In the genomic region with DNA sequence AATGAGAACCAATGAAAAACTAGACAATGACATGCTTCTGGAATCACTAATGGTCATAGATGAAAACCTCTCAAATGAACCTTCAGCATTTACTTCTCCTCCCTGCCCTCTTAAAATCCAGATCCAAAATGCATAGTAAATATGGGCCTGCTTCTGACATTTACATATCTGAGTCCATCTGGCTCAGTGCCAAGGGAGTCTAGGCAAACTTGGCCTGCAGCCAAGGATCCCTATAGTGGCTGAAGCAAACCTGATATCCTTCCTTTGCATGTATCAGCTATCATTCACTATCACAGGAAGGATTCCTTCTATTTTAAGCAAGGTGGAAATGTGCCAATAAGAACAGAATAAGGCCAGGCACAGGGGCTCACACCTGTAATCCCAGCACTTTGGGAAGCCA, we compare ENCODE assay signal across 15 cellular contexts.
DNase-seq lines count a peak whose midpoint lies in the region; ATAC-seq and TF ChIP-seq lines count a peak whose summit lies in the region.
"Had no signal": no experiment of that assay in that cellular context is flagged by ENCODE, and none has a peak within 500 bp of the region (broad histone marks: within the 10 kb centered on the region; RNA-seq: fewer than 3 reads in every experiment).

No MANE protein-coding gene starts in this region.

- no peak overlapping the region for H3K9ac ChIP-seq in mammary epithelial cell (ENCODE audit: insufficient read depth, low read length)

- H3K9me3 Mint-ChIP-seq in MCF 10A (ENCODE audit: unreplicated experiment), result no peaks in the 10 kb centered on the region
- no peaks in the 10 kb centered on the region for H3K9me3 Mint-ChIP-seq in type B pancreatic cell
- H3K9me3 Mint-ChIP-seq: activated naive CD4-positive, alpha-beta T cell treated with anti-CD3 and anti-CD28 coated beads, Interleukin-2, amount 10 ng/mL, durations not matched to agents 7 days and 5 days; immature natural killer cell had no signal

- H3K27me3 Mint-ChIP-seq in MCF 10A (ENCODE audit: insufficient read depth, unreplicated experiment) (no peaks in the 10 kb centered on the region), type B pancreatic cell (no peaks in the 10 kb centered on the region)

- intact Hi-C loops in MCF 10A (cut with micrococcal nuclease), result no loop called here
- intact Hi-C loops in mammary epithelial cell (cut with micrococcal nuclease), result no loop called here

- POLR2A ChIA-PET in MCF 10A (lab: Yijun Ruan, JAX), result no interaction called here

- H3K27ac Mint-ChIP-seq in MCF 10A (ENCODE audit: low read depth, unreplicated experiment), result no peak overlapping the region
- H3K27ac Mint-ChIP-seq in type B pancreatic cell, result peak overlapping the region; percentile 65
- H3K27ac Mint-ChIP-seq: activated naive CD4-positive, alpha-beta T cell treated with anti-CD3 and anti-CD28 coated beads, Interleukin-2, amount 10 ng/mL, durations not matched to agents 7 days and 5 days; immature natural killer cell had no signal

- no peaks in the 10 kb centered on the region for H3K27me3 ChIP-seq in mammary epithelial cell (ENCODE audit: insufficient read depth, low read length)
- no peaks in the 10 kb centered on the region for H3K27me3 ChIP-seq in SJCRH30
- H3K27me3 ChIP-seq: breast epithelium, gastroesophageal sphincter, ovary, tibial artery had no signal

- no peak overlapping the region for H3K4me3 ChIP-seq in mammary epithelial cell (replicated peaks in 1 of 3; ENCODE audit: insufficient read depth in 1 of 3, low read depth in 2 of 3, low read length in 3 of 3)
- no peak overlapping the region for H3K4me3 ChIP-seq in SJCRH30
- H3K4me3 ChIP-seq: breast epithelium, gastroesophageal sphincter, GM12878, ovary, tibial artery had no signal

- H3K4me1 Mint-ChIP-seq in MCF 10A (ENCODE audit: insufficient read depth, unreplicated experiment), result no peaks in the 10 kb centered on the region
- H3K4me1 Mint-ChIP-seq in type B pancreatic cell (ENCODE audit: unreplicated experiment), result peaks cover 4% of the 10 kb centered on the region
- H3K4me1 Mint-ChIP-seq: activated naive CD4-positive, alpha-beta T cell treated with anti-CD3 and anti-CD28 coated beads, Interleukin-2, amount 10 ng/mL, durations not matched to agents 7 days and 5 days; immature natural killer cell had no signal

- BruUV-seq in MCF 10A (replicated peaks; lab: Mats Ljungman, UMichigan) (no TSS peak), mammary epithelial cell (replicated peaks; lab: Mats Ljungman, UMichigan) (no TSS peak)

- no peak overlapping the region for H3K4me2 ChIP-seq in mammary epithelial cell (ENCODE audit: insufficient read depth, low read depth, low read length)

- H3K36me3 ChIP-seq in mammary epithelial cell (ENCODE audit: insufficient read depth, low read length), result no peaks in the 10 kb centered on the region
- no peaks in the 10 kb centered on the region for H3K36me3 ChIP-seq in SJCRH30
- H3K36me3 ChIP-seq: breast epithelium, ovary had no signal

- ATAC-seq in GM21786 (IDR thresholded peaks at IDR 0.05; ENCODE audit: unreplicated experiment), result no peak
- no peak for ATAC-seq in GM18909 (IDR thresholded peaks at IDR 0.05; ENCODE audit: poor library complexity, unreplicated experiment)
- ATAC-seq: gastroesophageal sphincter, GM12878 had no signal

- no peaks in the 10 kb centered on the region for H3K79me2 ChIP-seq in mammary epithelial cell (ENCODE audit: insufficient read depth, low read length)

- no peaks in the 10 kb centered on the region for H3K36me3 Mint-ChIP-seq in MCF 10A (ENCODE audit: insufficient read depth, unreplicated experiment)
- peaks cover 33% of the 10 kb centered on the region for H3K36me3 Mint-ChIP-seq in type B pancreatic cell
- H3K36me3 Mint-ChIP-seq: activated naive CD4-positive, alpha-beta T cell treated with anti-CD3 and anti-CD28 coated beads, Interleukin-2, amount 10 ng/mL, durations not matched to agents 7 days and 5 days; immature natural killer cell had no signal

- CTCF ChIA-PET in MCF 10A (lab: Yijun Ruan, JAX), result interaction anchor here (2.6 kb wide), 1 partner anchor 23 kb away, joined by 10 read pairs; no protein-coding TSS in a partner anchor
- CTCF ChIA-PET in mammary epithelial cell (lab: Charles Lee; ENCODE audit: low non-redundant PET), result no interaction called here

- DNase-seq in MCF 10A (ENCODE audit: unreplicated experiment) (peak; percentile 64), mammary epithelial cell (no peak), NCI-H2107 treated with DMSO at 0.1 percent for 48 hours (lab: John Stamatoyannopoulos, UW; ENCODE audit: unreplicated experiment) (peak; percentile 70), SJCRH30 (peak; percentile 17 to 54), type B pancreatic cell (ENCODE audit: extremely low spot score, unreplicated experiment) (no peak), LoVo (ENCODE audit: low spot score) (no peak)
- DNase-seq: activated naive CD4-positive, alpha-beta T cell treated with anti-CD3 and anti-CD28 coated beads, Interleukin-2, amount 10 ng/mL, durations not matched to agents 7 days and 5 days; immature natural killer cell; ovary; tibial artery had no signal

- no peaks in the 10 kb centered on the region for H3K9me3 ChIP-seq in mammary epithelial cell (replicated peaks; ENCODE audit: insufficient read depth, low read length)
- H3K9me3 ChIP-seq in SJCRH30 (replicated peaks), result no peaks in the 10 kb centered on the region
- H3K9me3 ChIP-seq: breast epithelium, gastroesophageal sphincter, ovary, tibial artery had no signal

- TF ChIP-seq CTCF in MCF 10A (IDR thresholded peaks at IDR 0.05; ENCODE audit: unreplicated experiment) (no peak), mammary epithelial cell (conservative IDR thresholded peaks at IDR 0.05 in 1 of 2, IDR thresholded peaks at IDR 0.05 in 1 of 2; ENCODE audit: extremely low read depth in 1 of 2, insufficient read depth in 1 of 2, low read depth in 1 of 2, low read length in 2 of 2) (no peak), type B pancreatic cell (conservative IDR thresholded peaks at IDR 0.05) (no peak)

- H3K27ac ChIP-seq in mammary epithelial cell (ENCODE audit: insufficient read depth, low read depth, low read length) (no peak overlapping the region), SJCRH30 (no peak overlapping the region)
- H3K27ac ChIP-seq: breast epithelium, gastroesophageal sphincter, ovary, tibial artery had no signal

- dilution Hi-C loops in mammary epithelial cell (cut with HindIII; ENCODE audit: low sequenced_read_pairs), result no loop called here

- H3K4me3 Mint-ChIP-seq in MCF 10A (ENCODE audit: unreplicated experiment) (no peak overlapping the region), type B pancreatic cell (no peak overlapping the region)
- H3K4me3 Mint-ChIP-seq: activated naive CD4-positive, alpha-beta T cell treated with anti-CD3 and anti-CD28 coated beads, Interleukin-2, amount 10 ng/mL, durations not matched to agents 7 days and 5 days; immature natural killer cell had no signal

- in situ Hi-C loops in mammary epithelial cell (cut with MboI; ENCODE audit: low sequenced_read_pairs in 2 of 2), result no loop called here

- H4K20me1 ChIP-seq in mammary epithelial cell (ENCODE audit: insufficient read depth, low read length), result no peaks in the 10 kb centered on the region

- no peak overlapping the region for H2AFZ ChIP-seq in mammary epithelial cell (ENCODE audit: low read depth, low read length)

- H3K4me1 ChIP-seq in mammary epithelial cell (ENCODE audit: insufficient read depth, low read length) (peaks cover 5% of the 10 kb centered on the region), SJCRH30 (no peaks in the 10 kb centered on the region)
- H3K4me1 ChIP-seq: breast epithelium, gastroesophageal sphincter, tibial artery had no signal

Comparison
In these comparisons a context has a peak if more than half of its experiments do, and no peak if none do; other contexts are left out.
1. DNase-seq: peak in MCF 10A (single experiment), NCI-H2107 treated with DMSO at 0.1 percent for 48 hours (single experiment) and SJCRH30 (2 of 2); none in mammary epithelial cell (single experiment), type B pancreatic cell (single experiment) and LoVo (single experiment).